8 cellular contexts compared by ENCODE assay signal in the genomic region with DNA sequence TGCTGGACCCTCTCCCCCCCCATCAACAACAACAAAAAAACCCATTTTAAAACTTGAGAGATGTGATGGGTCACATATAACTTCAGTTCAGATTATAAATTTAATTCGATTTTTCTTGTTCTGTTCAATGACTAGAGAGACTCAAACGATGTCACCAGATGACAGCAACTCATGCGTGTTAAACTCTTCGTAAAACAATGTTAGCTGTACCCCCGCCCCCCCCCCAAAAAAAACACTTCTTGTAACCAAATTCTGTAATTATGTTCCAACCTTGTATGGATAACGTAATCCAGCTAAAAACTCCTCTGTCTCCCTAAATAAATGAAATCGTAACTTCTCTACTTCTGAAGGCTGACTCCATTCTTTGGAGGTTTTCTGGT. TPM values are rescaled to one million over a fixed set of nuclear protein-coding genes. Genes with fewer than 3 reads are reported as not detected.
DNase-seq lines count a peak whose midpoint lies in the region; ATAC-seq and TF ChIP-seq lines count a peak whose summit lies in the region.

No MANE protein-coding gene starts in this region.

- peaks cover 44% of the 10 kb centered on the region for H3K79me2 ChIP-seq in SK-N-SH (ENCODE audit: insufficient read depth)

- no peak for DNase-seq in GM12865 (ENCODE audit: low read depth)
- no peak for DNase-seq in SK-N-SH
- no peak for DNase-seq in fibroblast of mammary gland (ENCODE audit: low read depth)
- DNase-seq in retinal pigment epithelial cell (ENCODE audit: low read depth), result no peak
- DNase-seq in stimulated activated naive CD4-positive, alpha-beta T cell treated with Interleukin-2 at 50 U/mL for 16 hours (lab: John Stamatoyannopoulos, UW), result no peak
- DNase-seq in A172 (ENCODE audit: low spot score), result no peak
- DNase-seq in activated CD4-positive, CD25-positive, alpha-beta regulatory T cell treated with anti-CD3 and anti-CD28 coated beads, Interleukin-2, amount 50 U/mL, for 72 hours, result no peak

- peak overlapping the region; percentile 98 for H3K9ac ChIP-seq in SK-N-SH

- no peak for TF ChIP-seq EP300 in SK-N-SH (IDR thresholded peaks at IDR 0.05; ENCODE audit: borderline replicate concordance in 1 of 2, low read depth in 1 of 2, low read length in 1 of 2)

- no peak for TF ChIP-seq CTCF in GM12865 (IDR thresholded peaks at IDR 0.05; ENCODE audit: insufficient read depth, low read depth, low read length, missing control alignments)
- no peak for TF ChIP-seq CTCF in SK-N-SH (IDR thresholded peaks at IDR 0.05)
- no peak for TF ChIP-seq CTCF in fibroblast of mammary gland (conservative IDR thresholded peaks at IDR 0.05; ENCODE audit: control insufficient read depth, insufficient read depth, low read depth, low read length)
- TF ChIP-seq CTCF in retinal pigment epithelial cell (conservative IDR thresholded peaks at IDR 0.05; ENCODE audit: low read depth, low read length), result no peak

- H3K27ac ChIP-seq in SK-N-SH (ENCODE audit: low read depth in 2 of 2, low read length in 1 of 2), result peak overlapping the region; percentile 91 to 93

- H3K36me3 ChIP-seq in SK-N-SH (replicated peaks in 1 of 2; ENCODE audit: control insufficient read depth in 1 of 2, insufficient read depth in 2 of 2, low read length in 1 of 2), result peaks cover 22 to 24% of the 10 kb centered on the region in 2 experiments

- H3F3A ChIP-seq in SK-N-SH (replicated peaks; ENCODE audit: insufficient read depth), result peaks cover 19% of the 10 kb centered on the region

- H3K9me3 ChIP-seq in SK-N-SH, result no peaks in the 10 kb centered on the region

- CTCF ChIA-PET in SK-N-SH (lab: Yijun Ruan, JAX), result interaction anchor here (0.6 to 1.3 kb wide), 5 partner anchors 14 to 336 kb away, joined by 3 to 4 read pairs (median 3); no protein-coding TSS in a partner anchor

- 28% methylated on average over 7 of the region's 7 CpGs for WGBS in SK-N-SH (ENCODE audit: low lambda C conversion rate)

- peak overlapping the region; percentile 91 for H3K4me2 ChIP-seq in SK-N-SH

- H3K27me3 ChIP-seq in SK-N-SH (ENCODE audit: insufficient read depth), result no peaks in the 10 kb centered on the region

- TF ChIP-seq RAD21 in SK-N-SH (IDR thresholded peaks at IDR 0.05; ENCODE audit: low read length), result no peak

- H4K20me1 ChIP-seq in SK-N-SH (ENCODE audit: insufficient read depth), result peaks cover 36% of the 10 kb centered on the region

- H3K4me1 ChIP-seq in SK-N-SH (ENCODE audit: control insufficient read depth in 1 of 2, insufficient read depth in 2 of 2, low read depth in 1 of 2, low read length in 1 of 2), result peaks cover 24 to 30% of the 10 kb centered on the region in 2 experiments

- POLR2A ChIA-PET in SK-N-SH (lab: Yijun Ruan, JAX), result interaction anchor here (0.5 to 1.5 kb wide), 19 partner anchors 9 to 449 kb away, joined by 3 to 19 read pairs (median 4); a partner anchor contains a TSS

- ATAC-seq in HG02642 (IDR thresholded peaks at IDR 0.05; ENCODE audit: poor library complexity, unreplicated experiment), result no peak

- H2AFZ ChIP-seq in SK-N-SH (ENCODE audit: low read depth), result peak overlapping the region; percentile 88

- H3K4me3 ChIP-seq in GM12865 (ENCODE audit: low read depth, low read length) (peak overlapping the region; percentile 73), SK-N-SH (ENCODE audit: low read depth in 2 of 2, low read length in 1 of 2) (peak overlapping the region; percentile 92 to 94), fibroblast of mammary gland (ENCODE audit: control insufficient read depth, low read depth, low read length) (peak overlapping the region; percentile 100), retinal pigment epithelial cell (ENCODE audit: low read length) (peak overlapping the region; percentile 88)

- H3K9me2 ChIP-seq in SK-N-SH, result no peaks in the 10 kb centered on the region

TF ChIP-seq in SK-N-SH, 30 proteins besides CTCF, POLR2A, EP300 and RAD21:
- TF ChIP-seq TCF12 (IDR thresholded peaks at IDR 0.05) (no peak), RCOR1 (IDR thresholded peaks at IDR 0.05; ENCODE audit: low read length) (no peak), MXI1 (IDR thresholded peaks at IDR 0.05; ENCODE audit: low read depth, low read length) (no peak), POLR2AphosphoS5 (IDR thresholded peaks at IDR 0.05; ENCODE audit: low read depth, low read length) (no peak), EZH2phosphoT487 (IDR thresholded peaks at IDR 0.05; ENCODE audit: borderline replicate concordance, low read depth) (no peak), YY1 (IDR thresholded peaks at IDR 0.05; ENCODE audit: low read depth) (no peak)
- TF ChIP-seq, protein P1, sequence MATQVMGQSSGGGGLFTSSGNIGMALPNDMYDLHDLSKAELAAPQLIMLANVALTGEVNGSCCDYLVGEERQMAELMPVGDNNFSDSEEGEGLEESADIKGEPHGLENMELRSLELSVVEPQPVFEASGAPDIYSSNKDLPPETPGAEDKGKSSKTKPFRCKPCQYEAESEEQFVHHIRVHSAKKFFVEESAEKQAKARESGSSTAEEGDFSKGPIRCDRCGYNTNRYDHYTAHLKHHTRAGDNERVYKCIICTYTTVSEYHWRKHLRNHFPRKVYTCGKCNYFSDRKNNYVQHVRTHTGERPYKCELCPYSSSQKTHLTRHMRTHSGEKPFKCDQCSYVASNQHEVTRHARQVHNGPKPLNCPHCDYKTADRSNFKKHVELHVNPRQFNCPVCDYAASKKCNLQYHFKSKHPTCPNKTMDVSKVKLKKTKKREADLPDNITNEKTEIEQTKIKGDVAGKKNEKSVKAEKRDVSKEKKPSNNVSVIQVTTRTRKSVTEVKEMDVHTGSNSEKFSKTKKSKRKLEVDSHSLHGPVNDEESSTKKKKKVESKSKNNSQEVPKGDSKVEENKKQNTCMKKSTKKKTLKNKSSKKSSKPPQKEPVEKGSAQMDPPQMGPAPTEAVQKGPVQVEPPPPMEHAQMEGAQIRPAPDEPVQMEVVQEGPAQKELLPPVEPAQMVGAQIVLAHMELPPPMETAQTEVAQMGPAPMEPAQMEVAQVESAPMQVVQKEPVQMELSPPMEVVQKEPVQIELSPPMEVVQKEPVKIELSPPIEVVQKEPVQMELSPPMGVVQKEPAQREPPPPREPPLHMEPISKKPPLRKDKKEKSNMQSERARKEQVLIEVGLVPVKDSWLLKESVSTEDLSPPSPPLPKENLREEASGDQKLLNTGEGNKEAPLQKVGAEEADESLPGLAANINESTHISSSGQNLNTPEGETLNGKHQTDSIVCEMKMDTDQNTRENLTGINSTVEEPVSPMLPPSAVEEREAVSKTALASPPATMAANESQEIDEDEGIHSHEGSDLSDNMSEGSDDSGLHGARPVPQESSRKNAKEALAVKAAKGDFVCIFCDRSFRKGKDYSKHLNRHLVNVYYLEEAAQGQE (IDR thresholded peaks at IDR 0.05; ENCODE audit: low read depth, low read length), result no peak
- TF ChIP-seq, protein P2, sequence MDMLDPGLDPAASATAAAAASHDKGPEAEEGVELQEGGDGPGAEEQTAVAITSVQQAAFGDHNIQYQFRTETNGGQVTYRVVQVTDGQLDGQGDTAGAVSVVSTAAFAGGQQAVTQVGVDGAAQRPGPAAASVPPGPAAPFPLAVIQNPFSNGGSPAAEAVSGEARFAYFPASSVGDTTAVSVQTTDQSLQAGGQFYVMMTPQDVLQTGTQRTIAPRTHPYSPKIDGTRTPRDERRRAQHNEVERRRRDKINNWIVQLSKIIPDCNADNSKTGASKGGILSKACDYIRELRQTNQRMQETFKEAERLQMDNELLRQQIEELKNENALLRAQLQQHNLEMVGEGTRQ (IDR thresholded peaks at IDR 0.05; ENCODE audit: borderline replicate concordance, low read depth, low read length), result no peak

RNA-seq across cellular contexts. Expression of a gene that starts 0.6 kb away (rescaled TPM):
- 523 and 644 TPM in 2 replicates for polyA plus RNA-seq in SK-N-SH (2012; rRNA removed)
- polyA plus RNA-seq in SK-N-SH (2012; cell fraction: cytosol; rRNA removed), result 840 and 1,075 TPM in 2 replicates
- polyA plus RNA-seq in SK-N-SH (2012; cell fraction: nucleus; rRNA removed), result 157 and 212 TPM in 2 replicates
- 1,709 and 1,797 TPM in 2 replicates for total RNA-seq in A172 (2014; rRNA removed; shearing (Covaris generic))

RNA-seq across cellular contexts. Expression of a gene that starts 26.4 kb away (rescaled TPM):
- 10.3 and 10.9 TPM in 2 replicates for polyA plus RNA-seq in SK-N-SH (2012; rRNA removed)
- polyA plus RNA-seq in SK-N-SH (2012; cell fraction: cytosol; rRNA removed), result 10.1 and 13.0 TPM in 2 replicates
- polyA plus RNA-seq in SK-N-SH (2012; cell fraction: nucleus; rRNA removed), result 9.2 and 15.5 TPM in 2 replicates
- total RNA-seq in A172 (2014; rRNA removed; shearing (Covaris generic)), result 32.6 and 45.6 TPM in 2 replicates

RNA-seq across cellular contexts. Expression of a gene that starts 37.4 kb away (rescaled TPM):
- 1.2 and 1.5 TPM in 2 replicates for polyA plus RNA-seq in SK-N-SH (2012; rRNA removed)
- 1.0 and 1.4 TPM in 2 replicates for polyA plus RNA-seq in SK-N-SH (2012; cell fraction: cytosol; rRNA removed)
- polyA plus RNA-seq in SK-N-SH (2012; cell fraction: nucleus; rRNA removed), result 0.39 and 0.61 TPM in 2 replicates
- 3.7 and 13.8 TPM in 2 replicates for total RNA-seq in A172 (2014; rRNA removed; shearing (Covaris generic))

RNA-seq across cellular contexts. Expression of a gene that starts 37.6 kb away (rescaled TPM):
- polyA plus RNA-seq in SK-N-SH (2012; rRNA removed), result 38.9 and 40.5 TPM in 2 replicates
- 65.3 and 83.2 TPM in 2 replicates for polyA plus RNA-seq in SK-N-SH (2012; cell fraction: cytosol; rRNA removed)
- polyA plus RNA-seq in SK-N-SH (2012; cell fraction: nucleus; rRNA removed), result 12.5 and 25.3 TPM in 2 replicates
- 188 and 222 TPM in 2 replicates for total RNA-seq in A172 (2014; rRNA removed; shearing (Covaris generic))
